ENCODE assay signal across 28 cellular contexts in genomic region chr14:58780595-58780994, GRCh38.
"Had no signal": no experiment of that assay in that cellular context is flagged by ENCODE, and none has a peak within 500 bp of the region (broad histone marks: within the 10 kb centered on the region; RNA-seq: fewer than 3 reads in every experiment).

No MANE protein-coding gene starts in this region.

- DNase-seq: heart right ventricle; hippocampal formation; kidney glomerular epithelial cell; left cardiac atrium; left lung; lower lobe of right lung; mammary epithelial cell; mesenchymal stem cell; naive B cell; natural killer cell; ovary; posterior cingulate gyrus; retina; right cardiac atrium; spleen; stimulated activated CD4-positive, alpha-beta T cell treated with anti-CD3 and anti-CD28 coated beads, Interleukin-4, amount 100 ng/mL, for 24 hours; stimulated activated naive CD4-positive, alpha-beta T cell; tibial artery; uterus had no signal

- H3K27ac ChIP-seq: heart right ventricle, left lung, lower lobe of right lung, ovary, prostate gland, skin epidermis, spleen, suprapubic skin, thoracic aorta, tibial artery, uterus had no signal

- ATAC-seq: heart right ventricle; left cardiac atrium; left lung; lower lobe of right lung; natural killer cell; right cardiac atrium; sciatic nerve; stimulated activated effector memory CD8-positive, alpha-beta T cell treated with anti-CD3 and anti-CD28 coated beads, Interleukin-12 subunit alpha, Interleukin-12 subunit beta, amount 100 ng/mL, for 72 hours had no signal

- H3K36me3 ChIP-seq: heart right ventricle, left lung, lower lobe of right lung, ovary, prostate gland, spleen, suprapubic skin, thoracic aorta, tibial artery, uterus had no signal

- H3K9me3 Mint-ChIP-seq: naive B cell; natural killer cell; stimulated activated effector memory CD8-positive, alpha-beta T cell treated with anti-CD3 and anti-CD28 coated beads, Interleukin-12 subunit alpha, Interleukin-12 subunit beta, amount 100 ng/mL, for 72 hours; stimulated activated naive CD8-positive, alpha-beta T cell treated with anti-CD3 and anti-CD28 coated beads, Interleukin-15, Interleukin-2, amounts not matched to agents 100 ng/mL and 50 ng/mL, for 24 hours; type B pancreatic cell had no signal

- H3K4me1 Mint-ChIP-seq: naive B cell; natural killer cell; stimulated activated effector memory CD8-positive, alpha-beta T cell treated with anti-CD3 and anti-CD28 coated beads, Interleukin-12 subunit alpha, Interleukin-12 subunit beta, amount 100 ng/mL, for 72 hours had no signal

- H3K27me3 Mint-ChIP-seq: type B pancreatic cell had no signal

- FAIRE-seq: keratinocyte had no signal

- H3K27ac Mint-ChIP-seq: naive B cell; natural killer cell; stimulated activated effector memory CD8-positive, alpha-beta T cell treated with anti-CD3 and anti-CD28 coated beads, Interleukin-12 subunit alpha, Interleukin-12 subunit beta, amount 100 ng/mL, for 72 hours; stimulated activated naive CD8-positive, alpha-beta T cell treated with anti-CD3 and anti-CD28 coated beads, Interleukin-15, Interleukin-2, amounts not matched to agents 100 ng/mL and 50 ng/mL, for 24 hours; type B pancreatic cell had no signal

- H3K4me3 Mint-ChIP-seq: naive B cell; natural killer cell; stimulated activated effector memory CD8-positive, alpha-beta T cell treated with anti-CD3 and anti-CD28 coated beads, Interleukin-12 subunit alpha, Interleukin-12 subunit beta, amount 100 ng/mL, for 72 hours; stimulated activated naive CD8-positive, alpha-beta T cell treated with anti-CD3 and anti-CD28 coated beads, Interleukin-15, Interleukin-2, amounts not matched to agents 100 ng/mL and 50 ng/mL, for 24 hours; type B pancreatic cell had no signal

- H3K27me3 ChIP-seq: heart right ventricle, left lung, ovary, spleen, suprapubic skin, tibial artery, uterus had no signal

- H3K4me3 ChIP-seq: heart right ventricle, left lung, lower lobe of right lung, ovary, prostate gland, skin epidermis, spleen, suprapubic skin, thoracic aorta, tibial artery, uterus had no signal

- H3K4me1 ChIP-seq: heart right ventricle, left lung, lower lobe of right lung, prostate gland, spleen, suprapubic skin, tibial artery, uterus had no signal

- H3K9me3 ChIP-seq: heart right ventricle, left lung, lower lobe of right lung, ovary, prostate gland, spleen, suprapubic skin, thoracic aorta, tibial artery, uterus had no signal

- H3K36me3 Mint-ChIP-seq: naive B cell; natural killer cell; stimulated activated effector memory CD8-positive, alpha-beta T cell treated with anti-CD3 and anti-CD28 coated beads, Interleukin-12 subunit alpha, Interleukin-12 subunit beta, amount 100 ng/mL, for 72 hours; type B pancreatic cell had no signal
